36 cellular contexts compared by ENCODE assay signal in genomic region chr14:101587403-101587998, GRCh38. TPM values are rescaled to one million over a fixed set of nuclear protein-coding genes. Genes with fewer than 3 reads are reported as not detected.
DNase-seq lines count a peak whose midpoint lies in the region; ATAC-seq and TF ChIP-seq lines count a peak whose summit lies in the region.
"Had no signal": no experiment of that assay in that cellular context is flagged by ENCODE, and none has a peak within 500 bp of the region (broad histone marks: within the 10 kb centered on the region; RNA-seq: fewer than 3 reads in every experiment).

No MANE protein-coding gene starts in this region.

- ATAC-seq in Right ventricle myocardium superior (ENCODE audit: poor library complexity), result no peak
- no peak for ATAC-seq in HG03378 (IDR thresholded peaks at IDR 0.05; ENCODE audit: unreplicated experiment)
- ATAC-seq in GM19467 (IDR thresholded peaks at IDR 0.05; ENCODE audit: unreplicated experiment), result no peak
- ATAC-seq: CD8-positive, alpha-beta T cell; esophagus mucosa; right cardiac atrium; WTC11 had no signal

- H3K4me3 Mint-ChIP-seq in nephron progenitor cell, result no peak overlapping the region
- H3K4me3 Mint-ChIP-seq: activated CD4-positive, alpha-beta T cell treated with anti-CD3 and anti-CD28 coated beads, Interleukin-2, amount 10 ng/mL, durations not matched to agents 24 days and 14 days; activated naive CD8-positive, alpha-beta T cell treated with anti-CD3 and anti-CD28 coated beads, Interleukin-2, amount 10 ng/mL, durations not matched to agents 7 days and 5 days; CD8-positive, alpha-beta T cell; central memory CD8-positive, alpha-beta T cell; nephron; WTC11 had no signal

- peak; percentile 67 for DNase-seq in cardiac septum (ENCODE audit: low spot score)
- DNase-seq in Right ventricle myocardium superior, result no peak
- DNase-seq in coronary artery (ENCODE audit: low spot score), result peak; percentile 29
- peak; percentile 24 for DNase-seq in nephron progenitor cell
- no peak for DNase-seq in hippocampal formation (lab: John Stamatoyannopoulos, UW)
- DNase-seq in NOMO-1 treated with dmso at 0.1 percent for 144 hours (lab: John Stamatoyannopoulos, UW; ENCODE audit: unreplicated experiment), result no peak
- DNase-seq: activated CD4-positive, alpha-beta T cell treated with anti-CD3 and anti-CD28 coated beads, Interleukin-2, amount 10 ng/mL, durations not matched to agents 24 days and 14 days; activated gamma-delta T cell treated with Interleukin-2 at 50 U/mL for 16 hours; activated naive CD8-positive, alpha-beta T cell treated with anti-CD3 and anti-CD28 coated beads, Interleukin-2, amount 10 ng/mL, durations not matched to agents 7 days and 5 days; activated T-cell treated with anti-CD3 and anti-CD28 coated beads, Interleukin-2, amount 50 U/mL, for 1 hour; dermis blood vessel endothelial cell; KG1; kidney glomerular epithelial cell; MG63; NCI-H1930; NCI-H226; NCI-H526 treated with DMSO at 0.1 percent for 48 hours; stimulated activated CD4-positive, alpha-beta T cell treated with anti-CD3 and anti-CD28 coated beads, Interleukin-2, amount 100 ng/mL, for 48 hours; stomach; T1000; uterus had no signal

- H3K4me1 Mint-ChIP-seq in nephron progenitor cell, result peaks cover 36% of the 10 kb centered on the region
- H3K4me1 Mint-ChIP-seq: activated CD4-positive, alpha-beta T cell treated with anti-CD3 and anti-CD28 coated beads, Interleukin-2, amount 10 ng/mL, durations not matched to agents 24 days and 14 days; activated naive CD8-positive, alpha-beta T cell treated with anti-CD3 and anti-CD28 coated beads, Interleukin-2, amount 10 ng/mL, durations not matched to agents 7 days and 5 days; central memory CD8-positive, alpha-beta T cell; WTC11 had no signal

- peaks cover 33% of the 10 kb centered on the region for H3K27me3 Mint-ChIP-seq in nephron progenitor cell (ENCODE audit: low read depth, poor library complexity)
- H3K27me3 Mint-ChIP-seq: activated CD4-positive, alpha-beta T cell treated with anti-CD3 and anti-CD28 coated beads, Interleukin-2, amount 10 ng/mL, durations not matched to agents 24 days and 14 days; central memory CD8-positive, alpha-beta T cell had no signal

- no peak overlapping the region for H3K27ac Mint-ChIP-seq in nephron progenitor cell
- H3K27ac Mint-ChIP-seq: activated CD4-positive, alpha-beta T cell treated with anti-CD3 and anti-CD28 coated beads, Interleukin-2, amount 10 ng/mL, durations not matched to agents 24 days and 14 days; activated naive CD8-positive, alpha-beta T cell treated with anti-CD3 and anti-CD28 coated beads, Interleukin-2, amount 10 ng/mL, durations not matched to agents 7 days and 5 days; CD8-positive, alpha-beta T cell; nephron; WTC11 had no signal

- H3K4me3 ChIP-seq in coronary artery, result no peak overlapping the region
- H3K4me3 ChIP-seq: MG63, stomach, uterus had no signal

- H3K27ac ChIP-seq in coronary artery, result no peak overlapping the region
- H3K27ac ChIP-seq: HL-60, parathyroid adenoma, stomach, uterus had no signal

- intact Hi-C loops in cardiac septum (cut with DNase I) (no loop called here), Right ventricle myocardium superior (cut with DNase I) (no loop called here)

- H3K36me3 Mint-ChIP-seq in nephron progenitor cell (ENCODE audit: low read depth), result no peaks in the 10 kb centered on the region
- H3K36me3 Mint-ChIP-seq: activated naive CD8-positive, alpha-beta T cell treated with anti-CD3 and anti-CD28 coated beads, Interleukin-2, amount 10 ng/mL, durations not matched to agents 7 days and 5 days; CD8-positive, alpha-beta T cell; WTC11 had no signal

- no peaks in the 10 kb centered on the region for H3K9me3 Mint-ChIP-seq in nephron progenitor cell
- H3K9me3 Mint-ChIP-seq: activated CD4-positive, alpha-beta T cell treated with anti-CD3 and anti-CD28 coated beads, Interleukin-2, amount 10 ng/mL, durations not matched to agents 24 days and 14 days; activated naive CD8-positive, alpha-beta T cell treated with anti-CD3 and anti-CD28 coated beads, Interleukin-2, amount 10 ng/mL, durations not matched to agents 7 days and 5 days; CD8-positive, alpha-beta T cell; central memory CD8-positive, alpha-beta T cell; nephron; WTC11 had no signal

- TF ChIP-seq CTCF in coronary artery (IDR thresholded peaks at IDR 0.05), result no peak
- TF ChIP-seq CTCF in nephron progenitor cell (IDR thresholded peaks at IDR 0.05), result no peak

RNA-seq across cellular contexts. Expression of gene DIO3, which starts 26.2 kb away (rescaled TPM):
- total RNA-seq in cardiac septum (not detected), Right ventricle myocardium superior (0.16 TPM)
- total RNA-seq: activated CD4-positive, alpha-beta T cell treated with anti-CD3 and anti-CD28 coated beads, Interleukin-2, amount 10 ng/mL, durations not matched to agents 24 days and 14 days; activated naive CD8-positive, alpha-beta T cell treated with anti-CD3 and anti-CD28 coated beads, Interleukin-2, amount 10 ng/mL, durations not matched to agents 7 days and 5 days; CD8-positive, alpha-beta T cell; dermis blood vessel endothelial cell; fibroblast of villous mesenchyme; H4; lung microvascular endothelial cell; RPMI7951; SK-MEL-5 had no signal

Comparison
In these comparisons a context has a peak if more than half of its experiments do, and no peak if none do; other contexts are left out.
1. DNase-seq: peak in cardiac septum (single experiment), coronary artery (single experiment) and nephron progenitor cell (single experiment); none in Right ventricle myocardium superior (single experiment), hippocampal formation (0 of 2) and NOMO-1 treated with dmso at 0.1 percent for 144 hours (single experiment).